In the genomic region with DNA sequence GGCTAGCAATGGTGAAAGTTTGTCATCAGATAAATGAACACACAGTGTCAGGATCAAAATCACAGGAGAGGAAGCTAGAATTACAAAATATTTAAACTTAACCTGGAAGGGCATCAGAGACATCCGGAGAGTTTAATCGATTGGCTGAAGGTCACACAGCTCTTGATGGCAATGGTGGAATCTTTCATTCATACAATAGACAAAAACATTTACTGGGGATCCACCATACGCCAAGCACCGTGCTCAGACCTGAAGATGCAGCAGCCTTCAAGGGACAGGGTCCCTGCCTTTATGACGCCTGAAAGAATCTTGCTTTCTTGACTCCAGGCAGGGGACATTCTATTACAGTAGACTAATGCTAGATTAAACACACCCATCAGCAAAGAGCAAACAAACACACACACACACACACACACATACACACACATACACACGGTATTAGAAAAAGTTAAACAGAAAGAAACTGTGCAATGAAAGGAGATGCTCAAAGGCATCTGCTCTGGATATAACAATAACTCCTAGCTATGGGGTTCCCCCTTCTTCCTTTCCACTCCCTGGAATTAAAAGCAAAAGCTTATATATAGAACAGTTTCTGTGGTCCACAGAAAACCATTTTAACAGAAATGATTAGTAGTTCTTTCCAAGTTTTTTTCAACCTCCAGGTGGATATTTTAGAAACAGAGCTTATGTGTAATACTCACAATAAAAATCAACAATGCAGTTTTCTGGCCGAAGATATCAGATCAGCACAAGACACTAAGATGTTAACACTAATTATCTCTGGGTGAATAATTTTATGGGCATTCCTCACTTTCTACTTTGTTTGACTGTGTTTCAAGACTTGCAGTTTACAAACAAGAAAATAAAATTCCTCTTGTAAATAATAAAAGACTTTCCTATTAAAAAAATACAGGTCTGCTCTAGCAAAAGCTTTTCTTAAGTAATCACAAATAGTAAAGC, we compare ENCODE assay signal across 12 cellular contexts.
DNase-seq lines count a peak whose midpoint lies in the region; ATAC-seq and TF ChIP-seq lines count a peak whose summit lies in the region.
"Had no signal": no experiment of that assay in that cellular context is flagged by ENCODE, and none has a peak within 500 bp of the region (broad histone marks: within the 10 kb centered on the region; RNA-seq: fewer than 3 reads in every experiment).

No MANE protein-coding gene starts in this region.

- no peak for DNase-seq in CD4-positive, alpha-beta memory T cell
- DNase-seq in chondrocyte (ENCODE audit: low spot score) (no peak), NCI-H2107 (lab: John Stamatoyannopoulos, UW) (no peak), hepatic stellate cell (ENCODE audit: low spot score) (no peak)
- no peak for DNase-seq in naive thymus-derived CD8-positive, alpha-beta T cell
- DNase-seq in activated CD4-positive, CD25-positive, alpha-beta regulatory T cell treated with anti-CD3 and anti-CD28 coated beads, Interleukin-2, amount 50 U/mL, for 72 hours = no peak
- DNase-seq: DMS79 treated with DMSO at 0.1 percent for 48 hours, midbrain, NCI-H510A, uterus had no signal

- no peaks in the 10 kb centered on the region for H3K9me2 ChIP-seq in OCI-LY1 (ENCODE audit: low read depth, low read length)

- peak overlapping the region; percentile 18 for H3K27ac ChIP-seq in CD4-positive, alpha-beta memory T cell (ENCODE audit: low read depth, low read length)
- peak overlapping the region; percentile 77 for H3K27ac ChIP-seq in OCI-LY1 (ENCODE audit: low read depth, low read length, poor library complexity, severe bottlenecking)
- H3K27ac ChIP-seq: uterus had no signal

- peaks cover 68 to 86% (median 77%) of the 10 kb centered on the region in 4 donors for H3K4me1 Mint-ChIP-seq in CD4-positive, alpha-beta memory T cell
- H3K4me1 Mint-ChIP-seq in chondrocyte (ENCODE audit: low read depth) = peaks cover 40% of the 10 kb centered on the region
- peaks cover 35 to 91% (median 79%) of the 10 kb centered on the region in 4 donors for H3K4me1 Mint-ChIP-seq in naive thymus-derived CD8-positive, alpha-beta T cell

- TF ChIP-seq CTCF in OCI-LY1 (IDR thresholded peaks at IDR 0.05; ENCODE audit: low read length) = no peak
- TF ChIP-seq CTCF in chondrocyte (IDR thresholded peaks at IDR 0.05) = no peak

- peak overlapping the region in 3 of 8 donors; percentile 37 to 57 (median 50) for H3K4me3 Mint-ChIP-seq in CD4-positive, alpha-beta memory T cell
- no peak overlapping the region for H3K4me3 Mint-ChIP-seq in chondrocyte (ENCODE audit: unreplicated experiment)
- peak overlapping the region in 4 of 10 donors; percentile 9 to 56 (median 29) for H3K4me3 Mint-ChIP-seq in naive thymus-derived CD8-positive, alpha-beta T cell

- POLR2A ChIA-PET in CD4-positive, alpha-beta memory T cell (lab: Charles Lee; ENCODE audit: partially characterized antibody) = interaction anchor here (1.4 to 1.5 kb wide), 2 partner anchors 10 to 39 kb away, joined by 3 to 5 read pairs; no protein-coding TSS in a partner anchor
- POLR2A ChIA-PET in naive thymus-derived CD8-positive, alpha-beta T cell (lab: Charles Lee) = interaction anchor here (0.6 to 1.3 kb wide), 4 partner anchors 22 to 72 kb away, joined by 3 to 4 read pairs (median 3); no protein-coding TSS in a partner anchor

- H3K4me3 ChIP-seq in CD4-positive, alpha-beta memory T cell (ENCODE audit: low read length in 2 of 2) = no peak overlapping the region
- H3K4me3 ChIP-seq in OCI-LY1 (ENCODE audit: low read depth, low read length, poor library complexity, severe bottlenecking) = peak overlapping the region; percentile 40
- H3K4me3 ChIP-seq: uterus had no signal

- no peaks in the 10 kb centered on the region for H4K20me1 ChIP-seq in OCI-LY1 (ENCODE audit: insufficient read depth, low read length)

- H3F3A ChIP-seq in OCI-LY1 (ENCODE audit: insufficient read depth, low read length) = no peaks in the 10 kb centered on the region

- no peaks in the 10 kb centered on the region for H3K36me3 ChIP-seq in CD4-positive, alpha-beta memory T cell (ENCODE audit: insufficient read depth, low read length)
- peaks cover 10% of the 10 kb centered on the region for H3K36me3 ChIP-seq in OCI-LY1 (ENCODE audit: insufficient read depth, low read length)
- H3K36me3 ChIP-seq: uterus had no signal

- H3K9ac ChIP-seq in OCI-LY1 (ENCODE audit: low read length) = peak overlapping the region; percentile 49

- intact Hi-C loops in CD4-positive, alpha-beta memory T cell (cut with micrococcal nuclease) = no loop called here

- no peak for ATAC-seq in naive thymus-derived CD8-positive, alpha-beta T cell
- ATAC-seq in HG02678 (IDR thresholded peaks at IDR 0.05; ENCODE audit: unreplicated experiment) = no peak

- peak overlapping the region; percentile 65 to 84 (median 81) for H3K27ac Mint-ChIP-seq in CD4-positive, alpha-beta memory T cell
- peak overlapping the region; percentile 88 for H3K27ac Mint-ChIP-seq in chondrocyte (ENCODE audit: unreplicated experiment)
- H3K27ac Mint-ChIP-seq in naive thymus-derived CD8-positive, alpha-beta T cell = peak overlapping the region; percentile 55 to 100 (median 77)

- H3K4me1 ChIP-seq in CD4-positive, alpha-beta memory T cell (ENCODE audit: insufficient read depth, low read length) = peaks cover 69% of the 10 kb centered on the region
- H3K4me1 ChIP-seq in OCI-LY1 (ENCODE audit: insufficient read depth, low read length, severe bottlenecking) = peaks cover 61% of the 10 kb centered on the region
- H3K4me1 ChIP-seq: uterus had no signal

- H3K9me3 ChIP-seq in CD4-positive, alpha-beta memory T cell (ENCODE audit: control insufficient read depth in 1 of 2, low read length in 2 of 2) = no peaks in the 10 kb centered on the region
- 0 out of 2 replicates have a peak, but pooled peaks cover 4% of the 10 kb centered on the region for H3K9me3 ChIP-seq in OCI-LY1 (ENCODE audit: low read length)
- H3K9me3 ChIP-seq: uterus had no signal

- peaks cover 21 to 41% of the 10 kb centered on the region in 2 donors for H3K36me3 Mint-ChIP-seq in CD4-positive, alpha-beta memory T cell
- H3K36me3 Mint-ChIP-seq in chondrocyte (ENCODE audit: low read depth) = peaks cover 2% of the 10 kb centered on the region
- H3K36me3 Mint-ChIP-seq in naive thymus-derived CD8-positive, alpha-beta T cell = peaks cover 19 to 30% (median 25%) of the 10 kb centered on the region in 3 donors

- H3K27me3 Mint-ChIP-seq in CD4-positive, alpha-beta memory T cell = no peaks in the 10 kb centered on the region
- no peaks in the 10 kb centered on the region for H3K27me3 Mint-ChIP-seq in chondrocyte (ENCODE audit: low read depth)
- H3K27me3 Mint-ChIP-seq in naive thymus-derived CD8-positive, alpha-beta T cell = no peaks in the 10 kb centered on the region

- H3K4me2 ChIP-seq in OCI-LY1 (ENCODE audit: low read length) = peak overlapping the region; percentile 65

- H2AFZ ChIP-seq in OCI-LY1 (ENCODE audit: low read length) = no peak overlapping the region

- H3K27me3 ChIP-seq in CD4-positive, alpha-beta memory T cell (ENCODE audit: insufficient read depth, low read length) = no peaks in the 10 kb centered on the region
- no peaks in the 10 kb centered on the region for H3K27me3 ChIP-seq in OCI-LY1 (ENCODE audit: insufficient read depth, low read length)
- H3K27me3 ChIP-seq: uterus had no signal

- no peaks in the 10 kb centered on the region for H3K79me2 ChIP-seq in OCI-LY1 (ENCODE audit: insufficient read depth, low read length)

- H3K9me3 Mint-ChIP-seq in CD4-positive, alpha-beta memory T cell = peaks cover 0 to 6% (median 2%) of the 10 kb centered on the region in 8 donors
- peaks cover 6% of the 10 kb centered on the region for H3K9me3 Mint-ChIP-seq in chondrocyte (ENCODE audit: low read depth)
- H3K9me3 Mint-ChIP-seq in naive thymus-derived CD8-positive, alpha-beta T cell = peaks cover 0 to 10% (median 0%) of the 10 kb centered on the region in 9 donors

- CTCF ChIA-PET in CD4-positive, alpha-beta memory T cell (lab: Charles Lee; ENCODE audit: partially characterized antibody) = interaction anchor here (0.7 to 2.6 kb wide), 7 partner anchors 10 to 118 kb away, joined by 3 to 15 read pairs (median 3); no protein-coding TSS in a partner anchor
